Comparison of ENCODE assay signal across 24 cellular contexts in genomic region chr9:131888923-131889322, GRCh38.
"Had no signal": no experiment of that assay in that cellular context is flagged by ENCODE, and none has a peak within 500 bp of the region (broad histone marks: within the 10 kb centered on the region; RNA-seq: fewer than 3 reads in every experiment).

No MANE protein-coding gene starts in this region.

- H3K9me3 Mint-ChIP-seq: natural killer cell treated with Interleukin-12 subunit alpha and Interleukin-12 subunit beta and Interleukin-15 and Interleukin-18, amount 100 ng/mL, for 72 hours; stimulated activated memory B cell treated with anti-CD40 and anti-IgM and Interleukin-4, amounts not matched to agents 10 μg/mL and 1 μg/mL and 100 μg/mL, for 72 hours had no signal

- H3K9ac ChIP-seq: parathyroid adenoma had no signal

- H2AFZ ChIP-seq: parathyroid adenoma had no signal

- H3K4me3 Mint-ChIP-seq: activated naive CD8-positive, alpha-beta T cell; natural killer cell treated with Interleukin-12 subunit alpha and Interleukin-12 subunit beta and Interleukin-15 and Interleukin-18, amount 100 ng/mL, for 72 hours; stimulated activated memory B cell treated with anti-CD40 and anti-IgM and Interleukin-4, amounts not matched to agents 10 μg/mL and 1 μg/mL and 100 μg/mL, for 72 hours had no signal

- H3K79me2 ChIP-seq: parathyroid adenoma had no signal

- H3K4me1 ChIP-seq: breast epithelium, parathyroid adenoma, suprapubic skin had no signal

- H3K27ac Mint-ChIP-seq: activated naive CD8-positive, alpha-beta T cell; natural killer cell treated with Interleukin-12 subunit alpha and Interleukin-12 subunit beta and Interleukin-15 and Interleukin-18, amount 100 ng/mL, for 72 hours; stimulated activated memory B cell treated with anti-CD40 and anti-IgM and Interleukin-4, amounts not matched to agents 10 μg/mL and 1 μg/mL and 100 μg/mL, for 72 hours had no signal

- H3K4me3 ChIP-seq: breast epithelium, gastroesophageal sphincter, left lung, stomach, suprapubic skin, tibial nerve had no signal

- H3K4me1 Mint-ChIP-seq: stimulated activated memory B cell treated with anti-CD40 and anti-IgM and Interleukin-4, amounts not matched to agents 10 μg/mL and 1 μg/mL and 100 μg/mL, for 72 hours had no signal

- H3K27me3 Mint-ChIP-seq: activated naive CD8-positive, alpha-beta T cell; natural killer cell treated with Interleukin-12 subunit alpha and Interleukin-12 subunit beta and Interleukin-15 and Interleukin-18, amount 100 ng/mL, for 72 hours; stimulated activated memory B cell treated with anti-CD40 and anti-IgM and Interleukin-4, amounts not matched to agents 10 μg/mL and 1 μg/mL and 100 μg/mL, for 72 hours had no signal

- H3K27me3 ChIP-seq: breast epithelium, gastroesophageal sphincter, left lung, stomach, suprapubic skin, tibial nerve had no signal

- H3K9me3 ChIP-seq: breast epithelium, gastroesophageal sphincter, left lung, stomach, suprapubic skin, tibial nerve had no signal

- H3K36me3 ChIP-seq: breast epithelium, left lung had no signal

- H3K27ac ChIP-seq: breast epithelium, epithelial cell of prostate, gastroesophageal sphincter, parathyroid adenoma, suprapubic skin, tibial nerve, WERI-Rb-1 had no signal

- ATAC-seq: gastroesophageal sphincter; left lung; natural killer cell treated with Interleukin-12 subunit alpha and Interleukin-12 subunit beta and Interleukin-15 and Interleukin-18, amount 100 ng/mL, for 72 hours; sciatic nerve; stimulated activated memory B cell treated with anti-CD40 and anti-IgM and Interleukin-4, amounts not matched to agents 10 μg/mL and 1 μg/mL and 100 μg/mL, for 72 hours had no signal

- DNase-seq: activated CD4-positive, alpha-beta T cell treated with anti-CD3 and anti-CD28 coated beads for 1 hour; activated CD4-positive, alpha-beta T cell treated with anti-CD3 and anti-CD28 coated beads, Interleukin-2, amount 50 U/mL, for 1 hour; activated naive CD4-positive, alpha-beta T cell; activated T-cell treated with anti-CD3 and anti-CD28 coated beads, Interleukin-2, amount 50 U/mL, for 1 hour; cortex of kidney; left lung; mammary epithelial cell; nucleus accumbens; stimulated activated CD4-positive, alpha-beta T cell treated with anti-CD3 and anti-CD28 coated beads, Interleukin-2, amount 100 ng/mL, for 24 hours; stomach; WERI-Rb-1 had no signal

- FAIRE-seq: astrocyte, small intestine, TTC549 had no signal
